In genomic region chr17:27099266-27099665, GRCh38 we compare ENCODE assay signal across 4 cellular contexts.
DNase-seq lines count a peak whose midpoint lies in the region; ATAC-seq, FAIRE-seq and TF ChIP-seq lines count a peak whose summit lies in the region.
"Not testable (repeated sequence)": the region's sequence is repeated elsewhere in the genome, so short reads cannot be mapped to it uniquely, and the experiment has no call there.

No MANE protein-coding gene starts in this region.

- H3K36me3 ChIP-seq in HEK293 (ENCODE audit: control insufficient read depth in 2 of 2, insufficient read depth in 1 of 2, low read length in 2 of 2): not testable (repeated sequence)
- H3K36me3 ChIP-seq in K562 (ENCODE audit: control insufficient read depth, insufficient read depth, low read length): peaks cover 28% of the 10 kb centered on the region; the same call in 2 of the 3 replicates

- DNase-seq in K562 (ENCODE audit: extremely low read depth in 1 of 4, low spot score in 3 of 4); foreskin keratinocyte: not testable (repeated sequence)

- not testable (repeated sequence) for H3K4me3 ChIP-seq in HEK293 (ENCODE audit: low read depth, low read length); K562

- not testable (repeated sequence) for FAIRE-seq in K562 (lab: Jason Lieb, UNC)

- not testable (repeated sequence) for ATAC-seq in SK-N-SH treated with all-trans-retinoic acid at 6 μM for 48 hours, K562
- peak; percentile 54 for ATAC-seq in foreskin keratinocyte

- H2AFZ ChIP-seq in K562 (ENCODE audit: low read depth, low read length): not testable (repeated sequence)

- H3K9me1 ChIP-seq in K562 (ENCODE audit: control insufficient read depth, insufficient read depth, low read length): not testable (repeated sequence)

- H3K27ac ChIP-seq in HEK293 (ENCODE audit: extremely low read depth, low read depth, low read length); K562 (ENCODE audit: extremely low read depth, low read depth, low read length); foreskin keratinocyte: not testable (repeated sequence)

- not testable (repeated sequence) for H3K4me1 ChIP-seq in HEK293 (ENCODE audit: control insufficient read depth, insufficient read depth, low read length); K562 (replicated peaks in 1 of 2; ENCODE audit: control insufficient read depth in 2 of 2, insufficient read depth in 2 of 2, low read length in 2 of 2); foreskin keratinocyte

- BruUV-seq in K562 (replicated peaks; lab: Mats Ljungman, UMichigan): not testable (repeated sequence)

- H3K9ac ChIP-seq in K562 (ENCODE audit: insufficient read depth in 1 of 2, low read depth in 2 of 2, low read length in 2 of 2): not testable (repeated sequence)

- 100% methylated on average over 1 of the region's 2 CpGs for WGBS in K562 (ENCODE audit: insufficient coverage, low coverage, missing lambda C conversion rate)

- not testable (repeated sequence) for H3K9me3 ChIP-seq in HEK293 (ENCODE audit: control insufficient read depth, insufficient read depth, low read depth, low read length); K562 (replicated peaks; ENCODE audit: control insufficient read depth, insufficient read depth, low read depth, low read length)

- TF ChIP-seq CTCF in HEK293 (tag by site-specific recombination; IDR thresholded peaks at IDR 0.05); K562 (IDR thresholded peaks at IDR 0.05 in 2 of 3, conservative IDR thresholded peaks at IDR 0.05 in 1 of 3; ENCODE audit: insufficient read depth in 2 of 3, low read depth in 1 of 3, low read length in 3 of 3); foreskin keratinocyte (conservative IDR thresholded peaks at IDR 0.05): not testable (repeated sequence)

- peaks cover 57% of the 10 kb centered on the region for H3K79me2 ChIP-seq in K562 (ENCODE audit: control insufficient read depth, insufficient read depth, low read length)

- not testable (repeated sequence) for TF ChIP-seq POLR2A in K562 (conservative IDR thresholded peaks at IDR 0.05)

- TF ChIP-seq RAD21 in K562 (CRISPR knock-in tag; conservative IDR thresholded peaks at IDR 0.05 in 1 of 2, IDR thresholded peaks at IDR 0.05 in 1 of 2): not testable (repeated sequence)

- not testable (repeated sequence) for H3K27me3 ChIP-seq in K562 (ENCODE audit: control insufficient read depth in 2 of 2, insufficient read depth in 2 of 2, low read length in 2 of 2); foreskin keratinocyte

- intact Hi-C loops in K562 (cut with micrococcal nuclease): not testable (repeated sequence)

- CTCF ChIA-PET in HEK293 (lab: Yijun Ruan, JAX); K562 (lab: Yijun Ruan, JAX; ENCODE audit: low intra/inter-chr PET ratio): not testable (repeated sequence)

- H3K4me2 ChIP-seq in K562 (ENCODE audit: insufficient read depth, low read length): not testable (repeated sequence)

- not testable (repeated sequence) for H4K20me1 ChIP-seq in K562 (replicated peaks; ENCODE audit: control insufficient read depth, insufficient read depth, low read length)

- not testable (repeated sequence) for TF ChIP-seq EP300 in K562 (IDR thresholded peaks at IDR 0.05; ENCODE audit: low read length)

- POLR2A ChIA-PET in HEK293 (lab: Yijun Ruan, JAX): not testable (repeated sequence)
- POLR2A ChIA-PET in K562 (lab: Yijun Ruan, JAX): interaction anchor here (2.6 kb wide), 1 partner anchor 8 kb away, joined by 6 read pairs; no protein-coding TSS in a partner anchor

- in situ Hi-C loops in K562 (cut with MboI): not testable (repeated sequence)

TF ChIP-seq in HEK293, 187 proteins besides CTCF, POLR2A, EP300 and RAD21:
- TF ChIP-seq ZNF280D (tag by site-specific recombination; IDR thresholded peaks at IDR 0.05) (0 out of 2 replicates have a peak, but pooled peaks have one; percentile 38), ZNF146 (tag by site-specific recombination; IDR thresholded peaks at IDR 0.05) (peak; percentile 78)

TF ChIP-seq in SK-N-SH treated with all-trans-retinoic acid at 6 μM for 48 hours, 23 proteins besides CTCF, POLR2A, EP300 and RAD21:
- TF ChIP-seq ZNF8 (CRISPR knock-in tag; IDR thresholded peaks at IDR 0.05): 0 out of 2 replicates have a peak, but pooled peaks have one; percentile 24

TF ChIP-seq in K562, 482 proteins besides CTCF, POLR2A, EP300 and RAD21:
- TF ChIP-seq BCOR (IDR thresholded peaks at IDR 0.05): peak; percentile 71
